Comparison of ENCODE assay signal across 1 cellular context in genomic region chr20:17939622-17940446, GRCh38.
TF ChIP-seq lines count a peak whose summit lies in the region.

No MANE protein-coding gene starts in this region.

TF ChIP-seq in WTC11, 78 proteins besides CTCF, POLR2A, EP300 and RAD21 (continued from another document):
- no peak for TF ChIP-seq PRDM15 (CRISPR knock-in tag; IDR thresholded peaks at IDR 0.05)
- TF ChIP-seq, protein P1, sequence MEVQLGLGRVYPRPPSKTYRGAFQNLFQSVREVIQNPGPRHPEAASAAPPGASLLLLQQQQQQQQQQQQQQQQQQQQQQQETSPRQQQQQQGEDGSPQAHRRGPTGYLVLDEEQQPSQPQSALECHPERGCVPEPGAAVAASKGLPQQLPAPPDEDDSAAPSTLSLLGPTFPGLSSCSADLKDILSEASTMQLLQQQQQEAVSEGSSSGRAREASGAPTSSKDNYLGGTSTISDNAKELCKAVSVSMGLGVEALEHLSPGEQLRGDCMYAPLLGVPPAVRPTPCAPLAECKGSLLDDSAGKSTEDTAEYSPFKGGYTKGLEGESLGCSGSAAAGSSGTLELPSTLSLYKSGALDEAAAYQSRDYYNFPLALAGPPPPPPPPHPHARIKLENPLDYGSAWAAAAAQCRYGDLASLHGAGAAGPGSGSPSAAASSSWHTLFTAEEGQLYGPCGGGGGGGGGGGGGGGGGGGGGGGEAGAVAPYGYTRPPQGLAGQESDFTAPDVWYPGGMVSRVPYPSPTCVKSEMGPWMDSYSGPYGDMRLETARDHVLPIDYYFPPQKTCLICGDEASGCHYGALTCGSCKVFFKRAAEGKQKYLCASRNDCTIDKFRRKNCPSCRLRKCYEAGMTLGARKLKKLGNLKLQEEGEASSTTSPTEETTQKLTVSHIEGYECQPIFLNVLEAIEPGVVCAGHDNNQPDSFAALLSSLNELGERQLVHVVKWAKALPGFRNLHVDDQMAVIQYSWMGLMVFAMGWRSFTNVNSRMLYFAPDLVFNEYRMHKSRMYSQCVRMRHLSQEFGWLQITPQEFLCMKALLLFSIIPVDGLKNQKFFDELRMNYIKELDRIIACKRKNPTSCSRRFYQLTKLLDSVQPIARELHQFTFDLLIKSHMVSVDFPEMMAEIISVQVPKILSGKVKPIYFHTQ (CRISPR knock-in tag; IDR thresholded peaks at IDR 0.05) = peak; percentile 79
- 0 out of 2 replicates have a peak, but pooled peaks have one; percentile 38 for TF ChIP-seq ZBTB21 (CRISPR knock-in tag; IDR thresholded peaks at IDR 0.05; ENCODE audit: borderline replicate concordance)
- 0 out of 2 replicates have a peak, but pooled peaks have one; percentile 7 for TF ChIP-seq E2F1 (CRISPR knock-in tag; IDR thresholded peaks at IDR 0.05)
- TF ChIP-seq HMGA2 (CRISPR knock-in tag; IDR thresholded peaks at IDR 0.05) = no peak
- no peak for TF ChIP-seq GRHL2 (CRISPR knock-in tag; IDR thresholded peaks at IDR 0.05; ENCODE audit: insufficient replicate concordance, severe bottlenecking)
- TF ChIP-seq ZNF416 (CRISPR knock-in tag; IDR thresholded peaks at IDR 0.05) = 0 out of 2 replicates have a peak, but pooled peaks have one; percentile 47
- TF ChIP-seq ERG (CRISPR knock-in tag; IDR thresholded peaks at IDR 0.05) = no peak; the same call in 1 of the 2 replicates
- TF ChIP-seq, protein P2, sequence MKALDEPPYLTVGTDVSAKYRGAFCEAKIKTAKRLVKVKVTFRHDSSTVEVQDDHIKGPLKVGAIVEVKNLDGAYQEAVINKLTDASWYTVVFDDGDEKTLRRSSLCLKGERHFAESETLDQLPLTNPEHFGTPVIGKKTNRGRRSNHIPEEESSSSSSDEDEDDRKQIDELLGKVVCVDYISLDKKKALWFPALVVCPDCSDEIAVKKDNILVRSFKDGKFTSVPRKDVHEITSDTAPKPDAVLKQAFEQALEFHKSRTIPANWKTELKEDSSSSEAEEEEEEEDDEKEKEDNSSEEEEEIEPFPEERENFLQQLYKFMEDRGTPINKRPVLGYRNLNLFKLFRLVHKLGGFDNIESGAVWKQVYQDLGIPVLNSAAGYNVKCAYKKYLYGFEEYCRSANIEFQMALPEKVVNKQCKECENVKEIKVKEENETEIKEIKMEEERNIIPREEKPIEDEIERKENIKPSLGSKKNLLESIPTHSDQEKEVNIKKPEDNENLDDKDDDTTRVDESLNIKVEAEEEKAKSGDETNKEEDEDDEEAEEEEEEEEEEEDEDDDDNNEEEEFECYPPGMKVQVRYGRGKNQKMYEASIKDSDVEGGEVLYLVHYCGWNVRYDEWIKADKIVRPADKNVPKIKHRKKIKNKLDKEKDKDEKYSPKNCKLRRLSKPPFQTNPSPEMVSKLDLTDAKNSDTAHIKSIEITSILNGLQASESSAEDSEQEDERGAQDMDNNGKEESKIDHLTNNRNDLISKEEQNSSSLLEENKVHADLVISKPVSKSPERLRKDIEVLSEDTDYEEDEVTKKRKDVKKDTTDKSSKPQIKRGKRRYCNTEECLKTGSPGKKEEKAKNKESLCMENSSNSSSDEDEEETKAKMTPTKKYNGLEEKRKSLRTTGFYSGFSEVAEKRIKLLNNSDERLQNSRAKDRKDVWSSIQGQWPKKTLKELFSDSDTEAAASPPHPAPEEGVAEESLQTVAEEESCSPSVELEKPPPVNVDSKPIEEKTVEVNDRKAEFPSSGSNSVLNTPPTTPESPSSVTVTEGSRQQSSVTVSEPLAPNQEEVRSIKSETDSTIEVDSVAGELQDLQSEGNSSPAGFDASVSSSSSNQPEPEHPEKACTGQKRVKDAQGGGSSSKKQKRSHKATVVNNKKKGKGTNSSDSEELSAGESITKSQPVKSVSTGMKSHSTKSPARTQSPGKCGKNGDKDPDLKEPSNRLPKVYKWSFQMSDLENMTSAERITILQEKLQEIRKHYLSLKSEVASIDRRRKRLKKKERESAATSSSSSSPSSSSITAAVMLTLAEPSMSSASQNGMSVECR (CRISPR knock-in tag; IDR thresholded peaks at IDR 0.05; ENCODE audit: borderline replicate concordance) = peak; percentile 31; the same call in 1 of the 2 replicates
- 0 out of 2 replicates have a peak, but pooled peaks have one; percentile 48 for TF ChIP-seq TP53 (CRISPR knock-in tag; IDR thresholded peaks at IDR 0.05)
- TF ChIP-seq, protein P3, sequence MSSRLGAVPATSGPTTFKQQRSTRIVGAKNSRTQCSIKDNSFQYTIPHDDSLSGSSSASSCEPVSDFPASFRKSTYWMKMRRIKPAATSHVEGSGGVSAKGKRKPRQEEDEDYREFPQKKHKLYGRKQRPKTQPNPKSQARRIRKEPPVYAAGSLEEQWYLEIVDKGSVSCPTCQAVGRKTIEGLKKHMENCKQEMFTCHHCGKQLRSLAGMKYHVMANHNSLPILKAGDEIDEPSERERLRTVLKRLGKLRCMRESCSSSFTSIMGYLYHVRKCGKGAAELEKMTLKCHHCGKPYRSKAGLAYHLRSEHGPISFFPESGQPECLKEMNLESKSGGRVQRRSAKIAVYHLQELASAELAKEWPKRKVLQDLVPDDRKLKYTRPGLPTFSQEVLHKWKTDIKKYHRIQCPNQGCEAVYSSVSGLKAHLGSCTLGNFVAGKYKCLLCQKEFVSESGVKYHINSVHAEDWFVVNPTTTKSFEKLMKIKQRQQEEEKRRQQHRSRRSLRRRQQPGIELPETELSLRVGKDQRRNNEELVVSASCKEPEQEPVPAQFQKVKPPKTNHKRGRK (CRISPR knock-in tag; IDR thresholded peaks at IDR 0.05; ENCODE audit: borderline replicate concordance) = no peak
- no peak for TF ChIP-seq SMAD4 (CRISPR knock-in tag; IDR thresholded peaks at IDR 0.05)
